Comparison of ENCODE assay signal across 8 cellular contexts in genomic region chr5:69559908-69560330, GRCh38. TPM values are rescaled to one million over a fixed set of nuclear protein-coding genes. Genes with fewer than 3 reads are reported as not detected.
A peak's percentile ranks its signal among the peaks of the same experiment; 100 is the strongest.
DNase-seq lines count a peak whose midpoint lies in the region; TF ChIP-seq lines count a peak whose summit lies in the region.
"Not testable (repeated sequence)": the region's sequence is repeated elsewhere in the genome, so short reads cannot be mapped to it uniquely, and the experiment has no call there.

Gene GTF2H2C (plus strand): TSS chr5:69560191. CDS start chr5:69565133, 4,942 bp downstream.

- peak within 1 kb of the TSS; percentile 59 for H3K4me3 ChIP-seq in HUES64 (ENCODE audit: low read length)
- peak within 1 kb of the TSS; percentile 46 to 50 for H3K4me3 ChIP-seq in right atrium auricular region
- H3K4me3 ChIP-seq in trophoblast cell (ENCODE audit: low read depth, low read length) = peak within 1 kb of the TSS; percentile 70

- H4K12ac ChIP-seq in trophoblast cell (ENCODE audit: low read depth, low read length) = peak within 1 kb of the TSS; percentile 80

- H3K4me1 Mint-ChIP-seq in MCF 10A (ENCODE audit: insufficient read depth, unreplicated experiment); stimulated activated naive CD8-positive, alpha-beta T cell treated with anti-CD3 and anti-CD28 coated beads, Interleukin-15, Interleukin-2, amounts not matched to agents 100 ng/mL and 50 ng/mL, for 24 hours (ENCODE audit: low read depth): not testable (repeated sequence)

- peak within 1 kb of the TSS; percentile 91 for H3K27ac Mint-ChIP-seq in MCF 10A (ENCODE audit: low read depth, unreplicated experiment)
- H3K27ac Mint-ChIP-seq in stimulated activated naive CD8-positive, alpha-beta T cell treated with anti-CD3 and anti-CD28 coated beads, Interleukin-15, Interleukin-2, amounts not matched to agents 100 ng/mL and 50 ng/mL, for 24 hours = peak within 1 kb of the TSS; percentile 94

- H2BK120ac ChIP-seq in trophoblast cell (ENCODE audit: insufficient read depth, low read length, poor library complexity) = peak within 1 kb of the TSS; percentile 43

- H3K9me3 ChIP-seq in HUES64 (ENCODE audit: insufficient read depth, low read depth, low read length); right atrium auricular region; trophoblast cell (ENCODE audit: insufficient read depth, low read depth, low read length): not testable (repeated sequence)

- TF ChIP-seq CTCF in GM10248 (IDR thresholded peaks at IDR 0.05; ENCODE audit: control extremely low read depth, extremely low read depth, low read depth, missing control alignments) (peak; percentile 36), MCF 10A (IDR thresholded peaks at IDR 0.05; ENCODE audit: unreplicated experiment) (peak; percentile 42), right atrium auricular region (IDR thresholded peaks at IDR 0.05) (peak in 1 of 2 donors; percentile 56)

- 1% methylated on average over 38 of the region's 40 CpGs for WGBS in HUES64
- no CpG with 5 or more reads among the region's 40 CpGs for WGBS in trophoblast cell (ENCODE audit: extremely low coverage, insufficient coverage, insufficient read length)

- not testable (repeated sequence) for H2AK5ac ChIP-seq in trophoblast cell (ENCODE audit: low read length)

- not testable (repeated sequence) for H3K79me2 ChIP-seq in trophoblast cell (ENCODE audit: control insufficient read depth, insufficient read depth, low read length, poor library complexity)

- H4K8ac ChIP-seq in trophoblast cell (ENCODE audit: low read depth, low read length) = peak within 1 kb of the TSS; percentile 87

- not testable (repeated sequence) for H3K79me1 ChIP-seq in trophoblast cell (ENCODE audit: low read length)

- H3K4ac ChIP-seq in trophoblast cell (ENCODE audit: low read depth, low read length) = not testable (repeated sequence)

- H2BK5ac ChIP-seq in trophoblast cell (ENCODE audit: low read depth, low read length, poor library complexity) = not testable (repeated sequence)

- DNase-seq in GM10248 (ENCODE audit: extremely low spot score) = not testable (repeated sequence)
- peak; percentile 35 for DNase-seq in H4 (ENCODE audit: low spot score)
- DNase-seq in activated CD4-positive, alpha-beta T cell treated with anti-CD3 and anti-CD28 coated beads for 4 hours = peak; percentile 62 to 72
- peak; percentile 72 for DNase-seq in MCF 10A (ENCODE audit: unreplicated experiment)
- peak; percentile 70 for DNase-seq in right atrium auricular region (ENCODE audit: low spot score)
- DNase-seq in trophoblast cell = peak; percentile 9 to 57

- not testable (repeated sequence) for H3K36me3 Mint-ChIP-seq in MCF 10A (ENCODE audit: insufficient read depth, unreplicated experiment); stimulated activated naive CD8-positive, alpha-beta T cell treated with anti-CD3 and anti-CD28 coated beads, Interleukin-15, Interleukin-2, amounts not matched to agents 100 ng/mL and 50 ng/mL, for 24 hours (ENCODE audit: low read depth)

- intact Hi-C loops in MCF 10A (cut with micrococcal nuclease) = not testable (repeated sequence)

- CTCF ChIA-PET in GM10248 (lab: Yijun Ruan, JAX); MCF 10A (lab: Yijun Ruan, JAX): not testable (repeated sequence)

- H4K91ac ChIP-seq in trophoblast cell (ENCODE audit: low read depth, low read length) = peak within 1 kb of the TSS; percentile 18

- H3K4me2 ChIP-seq in trophoblast cell (ENCODE audit: low read length) = peak within 1 kb of the TSS; percentile 58

- H3K14ac ChIP-seq in trophoblast cell (ENCODE audit: low read length) = not testable (repeated sequence)

- POLR2A ChIA-PET in GM10248 (lab: Yijun Ruan, JAX) = not testable (repeated sequence)
- POLR2A ChIA-PET in MCF 10A (lab: Yijun Ruan, JAX) = interaction anchor here (1.0 to 1.9 kb wide), 2 partner anchors 67 to 466 kb away, joined by 3 to 4 read pairs; partner anchors contain the start of gene SLC30A5

- H2BK12ac ChIP-seq in trophoblast cell (ENCODE audit: low read length) = not testable (repeated sequence)

- H3K9me3 Mint-ChIP-seq in MCF 10A (ENCODE audit: unreplicated experiment); stimulated activated naive CD8-positive, alpha-beta T cell treated with anti-CD3 and anti-CD28 coated beads, Interleukin-15, Interleukin-2, amounts not matched to agents 100 ng/mL and 50 ng/mL, for 24 hours: not testable (repeated sequence)

- H3K4me1 ChIP-seq in HUES64 (ENCODE audit: insufficient read depth, low read length); right atrium auricular region; trophoblast cell (ENCODE audit: control insufficient read depth in 1 of 2, insufficient read depth in 2 of 2, low read length in 2 of 2): not testable (repeated sequence)

- not testable (repeated sequence) for H3K23ac ChIP-seq in trophoblast cell (ENCODE audit: low read length)

- not testable (repeated sequence) for H2AFZ ChIP-seq in trophoblast cell (ENCODE audit: insufficient read depth, low read length, poor library complexity)

- peak within 1 kb of the TSS; percentile 81; the same call in 1 of the 2 replicates for H3K27ac ChIP-seq in HUES64 (ENCODE audit: low read depth, low read length)
- peak within 1 kb of the TSS in 1 of 2 donors; percentile 35 for H3K27ac ChIP-seq in right atrium auricular region
- H3K27ac ChIP-seq in trophoblast cell (ENCODE audit: low read depth, low read length) = peak within 1 kb of the TSS; percentile 17

- H3K27me3 ChIP-seq in HUES64 (ENCODE audit: insufficient read depth, low read length); right atrium auricular region; trophoblast cell (ENCODE audit: insufficient read depth, low read length): not testable (repeated sequence)

- H3K36me3 ChIP-seq in HUES64 (ENCODE audit: insufficient read depth, low read length); right atrium auricular region; trophoblast cell (ENCODE audit: control insufficient read depth in 1 of 2, insufficient read depth in 2 of 2, low read length in 2 of 2): not testable (repeated sequence)

- H3K9ac ChIP-seq in HUES64 (ENCODE audit: low read depth, low read length) = peak within 1 kb of the TSS; percentile 83
- H3K9ac ChIP-seq in trophoblast cell (ENCODE audit: low read length) = not testable (repeated sequence)

- not testable (repeated sequence) for H3K18ac ChIP-seq in trophoblast cell (ENCODE audit: low read length)

- peak within 1 kb of the TSS; percentile 92 for H3K4me3 Mint-ChIP-seq in MCF 10A (ENCODE audit: unreplicated experiment)
- H3K4me3 Mint-ChIP-seq in stimulated activated naive CD8-positive, alpha-beta T cell treated with anti-CD3 and anti-CD28 coated beads, Interleukin-15, Interleukin-2, amounts not matched to agents 100 ng/mL and 50 ng/mL, for 24 hours = peak within 1 kb of the TSS; percentile 92

- not testable (repeated sequence) for BruUV-seq in MCF 10A (replicated peaks; lab: Mats Ljungman, UMichigan)

- H3K27me3 Mint-ChIP-seq in MCF 10A (ENCODE audit: insufficient read depth, unreplicated experiment); stimulated activated naive CD8-positive, alpha-beta T cell treated with anti-CD3 and anti-CD28 coated beads, Interleukin-15, Interleukin-2, amounts not matched to agents 100 ng/mL and 50 ng/mL, for 24 hours: not testable (repeated sequence)

RNA-seq across cellular contexts. Expression of gene GTF2H2C, which starts in this region (rescaled TPM):
- 26.5 and 37.3 TPM in 2 replicates for total RNA-seq in H4 (2014; rRNA removed; shearing (Covaris generic))
- polyA plus RNA-seq in HUES64 (2013, experiment 1 of 2) = 42.0 TPM
- 45.1 TPM for polyA plus RNA-seq in HUES64 (2013, experiment 2 of 2)
- total RNA-seq in MCF 10A (2022) (35.9 and 42.2 TPM in 2 replicates), right atrium auricular region (10 to 100 TPM; 11.0 to 12.9 TPM)
- polyA plus RNA-seq in trophoblast cell (2013) = 12.7 and 13.6 TPM in 2 replicates
